Comparison of ENCODE assay signal across 25 cellular contexts in genomic region chr22:49879871-49880270, GRCh38. TPM values are rescaled to one million over a fixed set of nuclear protein-coding genes. Genes with fewer than 3 reads are reported as not detected.
DNase-seq lines count a peak whose midpoint lies in the region; ATAC-seq and TF ChIP-seq lines count a peak whose summit lies in the region.
"Had no signal": no experiment of that assay in that cellular context is flagged by ENCODE, and none has a peak within 500 bp of the region (broad histone marks: within the 10 kb centered on the region; RNA-seq: fewer than 3 reads in every experiment).

No MANE protein-coding gene starts in this region.

- CTCF ChIA-PET in activated CD8-positive, alpha-beta T cell treated with anti-CD3 and anti-CD28 coated beads, Interleukin-2, amount 10 ng/mL, durations not matched to agents 7 days and 5 days (lab: Charles Lee): interaction anchor here (0.7 to 1.2 kb wide), 2 partner anchors 15 to 113 kb away, joined by 3 read pairs; no protein-coding TSS in a partner anchor

- peaks cover 5% of the 10 kb centered on the region for H3K9me3 ChIP-seq in aorta (ENCODE audit: control insufficient read depth, low read length)
- H3K9me3 ChIP-seq: esophagus squamous epithelium, psoas muscle had no signal

- H3K36me3 ChIP-seq in GM06990 (ENCODE audit: control insufficient read depth, insufficient read depth, low read length) (peaks cover 1% of the 10 kb centered on the region), aorta (ENCODE audit: control insufficient read depth in 1 of 2, insufficient read depth in 2 of 2, low read length in 1 of 2) (no peaks in the 10 kb centered on the region)
- H3K36me3 ChIP-seq: breast epithelium had no signal

- no peaks in the 10 kb centered on the region for H3K4me1 ChIP-seq in aorta (ENCODE audit: control insufficient read depth in 1 of 2, insufficient read depth in 2 of 2, low read length in 2 of 2)
- H3K4me1 ChIP-seq: breast epithelium, esophagus squamous epithelium, psoas muscle, tibial artery had no signal

- ATAC-seq in activated CD8-positive, alpha-beta T cell treated with anti-CD3 and anti-CD28 coated beads, Interleukin-2, amount 10 ng/mL, durations not matched to agents 7 days and 5 days: no peak
- ATAC-seq in natural killer cell (no peak), aorta (ENCODE audit: low FRiP score) (no peak), GM19452 (IDR thresholded peaks at IDR 0.05; ENCODE audit: unreplicated experiment) (no peak)
- ATAC-seq: HCT116, psoas muscle, SK-N-SH treated with all-trans-retinoic acid at 6 μM for 48 hours had no signal

- peak overlapping the region; percentile 86 for H3K27ac Mint-ChIP-seq in T-helper 2 cell treated with Interferon-gamma antibody and Interleukin-4, amounts not matched to agents 5 μg/mL and 100 μg/mL, for 36 hours
- peak overlapping the region; percentile 79 for H3K27ac Mint-ChIP-seq in activated CD8-positive, alpha-beta T cell treated with anti-CD3 and anti-CD28 coated beads, Interleukin-2, amount 10 ng/mL, durations not matched to agents 7 days and 5 days
- peak overlapping the region; percentile 65 to 75 for H3K27ac Mint-ChIP-seq in natural killer cell
- H3K27ac Mint-ChIP-seq: activated naive CD4-positive, alpha-beta T cell treated with anti-CD3 and anti-CD28 coated beads, Interleukin-2, amount 50 U/mL, for 24 hours had no signal

- H3K36me3 Mint-ChIP-seq in T-helper 2 cell treated with Interferon-gamma antibody and Interleukin-4, amounts not matched to agents 5 μg/mL and 100 μg/mL, for 36 hours (ENCODE audit: low read depth): peaks cover 56% of the 10 kb centered on the region
- H3K36me3 Mint-ChIP-seq in activated CD8-positive, alpha-beta T cell treated with anti-CD3 and anti-CD28 coated beads, Interleukin-2, amount 10 ng/mL, durations not matched to agents 7 days and 5 days (ENCODE audit: low read depth): peaks cover 67% of the 10 kb centered on the region
- no peaks in the 10 kb centered on the region for H3K36me3 Mint-ChIP-seq in natural killer cell

- intact Hi-C loops in natural killer cell (cut with micrococcal nuclease) (no loop called here), aorta (cut with DNase I) (no loop called here)

- WGBS in aorta, 2 donors: 96 to 97% methylated on average over 9 of the region's 9 CpGs

- no peaks in the 10 kb centered on the region for H3K27me3 ChIP-seq in GM06990 (replicated peaks; ENCODE audit: control insufficient read depth, insufficient read depth, low read length)
- H3K27me3 ChIP-seq in aorta (ENCODE audit: control insufficient read depth in 1 of 2, insufficient read depth in 2 of 2, low read length in 1 of 2): no peaks in the 10 kb centered on the region
- H3K27me3 ChIP-seq: breast epithelium, esophagus squamous epithelium, tibial artery had no signal

- peaks cover 12% of the 10 kb centered on the region for H3K9me3 Mint-ChIP-seq in T-helper 2 cell treated with Interferon-gamma antibody and Interleukin-4, amounts not matched to agents 5 μg/mL and 100 μg/mL, for 36 hours
- peaks cover 4% of the 10 kb centered on the region for H3K9me3 Mint-ChIP-seq in activated CD8-positive, alpha-beta T cell treated with anti-CD3 and anti-CD28 coated beads, Interleukin-2, amount 10 ng/mL, durations not matched to agents 7 days and 5 days (ENCODE audit: insufficient read depth)
- no peaks in the 10 kb centered on the region for H3K9me3 Mint-ChIP-seq in natural killer cell
- H3K9me3 Mint-ChIP-seq: activated naive CD4-positive, alpha-beta T cell treated with anti-CD3 and anti-CD28 coated beads, Interleukin-2, amount 50 U/mL, for 24 hours; naive thymus-derived CD8-positive, alpha-beta T cell had no signal

- peak overlapping the region; percentile 71 for H3K4me3 Mint-ChIP-seq in T-helper 2 cell treated with Interferon-gamma antibody and Interleukin-4, amounts not matched to agents 5 μg/mL and 100 μg/mL, for 36 hours
- H3K4me3 Mint-ChIP-seq in activated CD8-positive, alpha-beta T cell treated with anti-CD3 and anti-CD28 coated beads, Interleukin-2, amount 10 ng/mL, durations not matched to agents 7 days and 5 days: no peak overlapping the region
- peak overlapping the region; percentile 63 for H3K4me3 Mint-ChIP-seq in natural killer cell
- H3K4me3 Mint-ChIP-seq: activated naive CD4-positive, alpha-beta T cell treated with anti-CD3 and anti-CD28 coated beads, Interleukin-2, amount 50 U/mL, for 24 hours had no signal

- no peak overlapping the region for H3K27ac ChIP-seq in aorta (ENCODE audit: low read depth in 1 of 2, low read length in 2 of 2)
- H3K27ac ChIP-seq: breast epithelium, esophagus squamous epithelium, psoas muscle, tibial artery had no signal

- H3K4me3 ChIP-seq in GM06990 (replicated peaks; ENCODE audit: low read depth, low read length): peak overlapping the region; percentile 33; the same call in 1 of the 2 replicates
- no peak overlapping the region for H3K4me3 ChIP-seq in aorta (ENCODE audit: low read length in 2 of 2)
- H3K4me3 ChIP-seq: breast epithelium, lung, psoas muscle, tibial artery had no signal

- POLR2A ChIA-PET in activated CD8-positive, alpha-beta T cell treated with anti-CD3 and anti-CD28 coated beads, Interleukin-2, amount 10 ng/mL, durations not matched to agents 7 days and 5 days (lab: Charles Lee): interaction anchor here (0.6 kb wide), 1 partner anchor 9 kb away, joined by 3 read pairs; no protein-coding TSS in a partner anchor

- no peaks in the 10 kb centered on the region for H3K27me3 Mint-ChIP-seq in T-helper 2 cell treated with Interferon-gamma antibody and Interleukin-4, amounts not matched to agents 5 μg/mL and 100 μg/mL, for 36 hours (ENCODE audit: low read depth)
- H3K27me3 Mint-ChIP-seq in activated CD8-positive, alpha-beta T cell treated with anti-CD3 and anti-CD28 coated beads, Interleukin-2, amount 10 ng/mL, durations not matched to agents 7 days and 5 days (ENCODE audit: low read depth): no peaks in the 10 kb centered on the region
- H3K27me3 Mint-ChIP-seq in natural killer cell (ENCODE audit: low read depth in 2 of 2): no peaks in the 10 kb centered on the region
- H3K27me3 Mint-ChIP-seq: activated naive CD4-positive, alpha-beta T cell treated with anti-CD3 and anti-CD28 coated beads, Interleukin-2, amount 50 U/mL, for 24 hours; naive thymus-derived CD8-positive, alpha-beta T cell had no signal

- TF ChIP-seq CTCF in GM06990 (IDR thresholded peaks at IDR 0.05; ENCODE audit: insufficient read depth, low read length, poor library complexity, severe bottlenecking): no peak
- TF ChIP-seq CTCF in natural killer cell (IDR thresholded peaks at IDR 0.05): no peak

- no peak for DNase-seq in T-helper 2 cell treated with Interferon-gamma antibody and Interleukin-4, amounts not matched to agents 5 μg/mL and 100 μg/mL, for 36 hours (ENCODE audit: low spot score)
- DNase-seq in T-helper 2 cell (no peak), GM06990 (ENCODE audit: extremely low read depth, insufficient read length) (no peak), natural killer cell (no peak), aorta (no peak), SKM-1 treated with dmso at 0.1 percent for 144 hours (lab: John Stamatoyannopoulos, UW; ENCODE audit: unreplicated experiment) (no peak)
- DNase-seq in activated CD8-positive, alpha-beta T cell treated with anti-CD3 and anti-CD28 coated beads, Interleukin-2, amount 10 ng/mL, durations not matched to agents 7 days and 5 days: no peak
- DNase-seq: 8988T; DMS53; esophagus squamous epithelium; Karpas-422; naive thymus-derived CD8-positive, alpha-beta T cell; NCI-H1105 treated with DMSO at 0.1 percent for 48 hours; NCI-H748 treated with DMSO at 0.1 percent for 48 hours; psoas muscle; small intestine; stimulated activated CD4-positive, alpha-beta T cell treated with anti-CD3 and anti-CD28 coated beads, Interleukin-4, amount 100 ng/mL, for 4 hours; stimulated activated CD8-positive, alpha-beta memory T cell treated with anti-CD3 and anti-CD28 coated beads, Interleukin-4, amount 100 ng/mL, for 48 hours; tibial artery had no signal

- peaks cover 37% of the 10 kb centered on the region for H3K4me1 Mint-ChIP-seq in T-helper 2 cell treated with Interferon-gamma antibody and Interleukin-4, amounts not matched to agents 5 μg/mL and 100 μg/mL, for 36 hours (ENCODE audit: low read depth)
- H3K4me1 Mint-ChIP-seq in activated CD8-positive, alpha-beta T cell treated with anti-CD3 and anti-CD28 coated beads, Interleukin-2, amount 10 ng/mL, durations not matched to agents 7 days and 5 days (ENCODE audit: low read depth): peaks cover 21% of the 10 kb centered on the region
- peaks cover 18 to 42% of the 10 kb centered on the region in 2 donors for H3K4me1 Mint-ChIP-seq in natural killer cell

RNA-seq across cellular contexts. Expression of gene ZBED4, which starts 26.2 kb away (rescaled TPM):
- total RNA-seq in activated CD8-positive, alpha-beta T cell treated with anti-CD3 and anti-CD28 coated beads, Interleukin-2, amount 10 ng/mL, durations not matched to agents 7 days and 5 days: 10 to 100 TPM; 19.4 to 19.6 TPM
- total RNA-seq in natural killer cell (10 to 100 TPM; 21.1 to 24.5 (median 22.7) TPM), aorta (1 to 10 TPM; 8.6 to 9.7 TPM)
- 1 to 10 TPM; 1.3 to 1.9 TPM for polyA plus RNA-seq in aorta

RNA-seq across cellular contexts. Expression of gene ALG12, which starts 38.4 kb away (rescaled TPM):
- 10 to 100 TPM; 16.3 to 17.4 TPM for total RNA-seq in activated CD8-positive, alpha-beta T cell treated with anti-CD3 and anti-CD28 coated beads, Interleukin-2, amount 10 ng/mL, durations not matched to agents 7 days and 5 days
- 10 to 100 TPM; 17.2 to 22.7 (median 19.2) TPM for total RNA-seq in natural killer cell
- total RNA-seq in aorta: 10 to 100 TPM; 13.7 to 18.7 TPM
- polyA plus RNA-seq in aorta: 10 to 100 TPM in 1 of 2 donors, 1 to 10 TPM in 1; 3.0 to 13.4 TPM

RNA-seq across cellular contexts. Expression of gene CRELD2, which starts 38.6 kb away (rescaled TPM):
- 10 to 100 TPM; 58.0 to 58.1 TPM for total RNA-seq in activated CD8-positive, alpha-beta T cell treated with anti-CD3 and anti-CD28 coated beads, Interleukin-2, amount 10 ng/mL, durations not matched to agents 7 days and 5 days
- total RNA-seq in natural killer cell (10 to 100 TPM; 45.1 to 69.8 (median 48.5) TPM), aorta (10 to 100 TPM; 31.2 to 41.6 TPM)
- polyA plus RNA-seq in aorta: 10 to 100 TPM; 12.6 to 43.5 TPM

RNA-seq across cellular contexts. Expression of gene BRD1, which starts 52.2 kb away (rescaled TPM):
- 10 to 100 TPM; 43.0 to 44.3 TPM for total RNA-seq in activated CD8-positive, alpha-beta T cell treated with anti-CD3 and anti-CD28 coated beads, Interleukin-2, amount 10 ng/mL, durations not matched to agents 7 days and 5 days
- total RNA-seq in natural killer cell: 100 to 1,000 TPM; 126 to 154 (median 132) TPM
- 10 to 100 TPM; 26.7 to 32.2 TPM for total RNA-seq in aorta
- 10 to 100 TPM in 1 of 2 donors, 1 to 10 TPM in 1; 7.6 to 21.6 TPM for polyA plus RNA-seq in aorta
